31 cellular contexts compared by ENCODE assay signal in the genomic region with DNA sequence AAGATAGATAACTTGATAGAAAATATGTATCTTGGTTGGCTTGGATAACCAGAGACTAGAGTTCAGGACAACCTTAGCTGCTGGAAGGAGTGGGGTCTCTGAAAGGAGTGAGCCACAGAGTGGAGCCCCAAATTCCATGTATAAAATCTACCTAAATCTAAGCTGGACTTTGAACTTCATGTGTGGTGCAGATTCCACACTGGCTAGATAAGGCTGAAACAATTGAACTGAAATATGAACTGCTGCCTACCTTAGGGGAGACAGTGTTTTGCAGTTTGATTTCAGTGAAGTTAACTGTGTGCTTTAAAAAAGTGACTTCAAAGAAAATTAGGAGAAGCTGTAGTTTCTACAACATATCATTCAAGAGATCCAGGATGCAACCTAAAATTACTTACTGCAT.
"Had no signal": no experiment of that assay in that cellular context is flagged by ENCODE, and none has a peak within 500 bp of the region (broad histone marks: within the 10 kb centered on the region; RNA-seq: fewer than 3 reads in every experiment).

No MANE protein-coding gene starts in this region.

- H3K36me3 ChIP-seq: ovary, suprapubic skin, tibial artery, transverse colon, upper lobe of right lung, uterus had no signal

- H3K79me2 ChIP-seq: parathyroid adenoma had no signal

- H3K27ac ChIP-seq: ovary, parathyroid adenoma, psoas muscle, skin epidermis, suprapubic skin, testis, tibial artery, transverse colon, upper lobe of right lung, uterus had no signal

- H3K27ac Mint-ChIP-seq: naive B cell; naive thymus-derived CD8-positive, alpha-beta T cell; natural killer cell treated with Interleukin-12 subunit alpha and Interleukin-12 subunit beta and Interleukin-15 and Interleukin-18, amount 100 ng/mL, for 72 hours; nephron progenitor cell; progenitor cell of endocrine pancreas; stimulated activated effector memory CD8-positive, alpha-beta T cell treated with anti-CD3 and anti-CD28 coated beads, Interleukin-12 subunit alpha, Interleukin-12 subunit beta, amount 100 ng/mL, for 72 hours; stimulated activated naive B cell treated with anti-CD40 and anti-IgM and Interleukin-4, amounts not matched to agents 10 μg/mL and 1 μg/mL and 100 μg/mL, for 72 hours; stimulated activated naive CD8-positive, alpha-beta T cell treated with anti-CD3 and anti-CD28 coated beads, Interleukin-15, amount 100 ng/mL, for 72 hours; type B pancreatic cell had no signal

- H3K9ac ChIP-seq: parathyroid adenoma had no signal

- H2AFZ ChIP-seq: parathyroid adenoma had no signal

- H3K9me3 ChIP-seq: ovary, psoas muscle, suprapubic skin, testis, tibial artery, upper lobe of right lung, uterus had no signal

- H3K4me3 ChIP-seq: ovary, psoas muscle, skin epidermis, smooth muscle cell, suprapubic skin, testis, tibial artery, transverse colon, upper lobe of right lung, uterus had no signal

- H3K27me3 Mint-ChIP-seq: naive B cell; progenitor cell of endocrine pancreas; stimulated activated naive B cell treated with anti-CD40 and anti-IgM and Interleukin-4, amounts not matched to agents 10 μg/mL and 1 μg/mL and 100 μg/mL, for 72 hours had no signal

- H3K4me1 Mint-ChIP-seq: naive B cell; nephron progenitor cell; neural crest cell; stimulated activated effector memory CD8-positive, alpha-beta T cell treated with anti-CD3 and anti-CD28 coated beads, Interleukin-12 subunit alpha, Interleukin-12 subunit beta, amount 100 ng/mL, for 72 hours; stimulated activated naive B cell treated with anti-CD40 and anti-IgM and Interleukin-4, amounts not matched to agents 10 μg/mL and 1 μg/mL and 100 μg/mL, for 72 hours; stimulated activated naive CD8-positive, alpha-beta T cell treated with anti-CD3 and anti-CD28 coated beads, Interleukin-15, amount 100 ng/mL, for 72 hours had no signal

- DNase-seq: naive B cell; naive thymus-derived CD8-positive, alpha-beta T cell; nephron progenitor cell; occipital lobe; ovary; posterior cingulate gyrus; psoas muscle; right cardiac atrium; stimulated activated CD4-positive, alpha-beta T cell treated with anti-CD3 and anti-CD28 coated beads, Interleukin-15, amount 100 ng/mL, for 24 hours; stimulated activated CD4-positive, alpha-beta T cell treated with anti-CD3 and anti-CD28 coated beads, Interleukin-2, amount 100 ng/mL, for 24 hours; stimulated activated CD4-positive, alpha-beta T cell treated with anti-CD3 and anti-CD28 coated beads, Interleukin-2, amount 100 ng/mL, for 48 hours; stimulated activated CD4-positive, alpha-beta T cell treated with anti-CD3 and anti-CD28 coated beads, Interleukin-4, amount 100 ng/mL, for 24 hours; stimulated activated naive B cell treated with anti-CD40 and anti-IgM and Interleukin-4, amounts not matched to agents 10 μg/mL and 1 μg/mL and 100 μg/mL, for 72 hours; stimulated activated naive CD4-positive, alpha-beta T cell treated with Interleukin-2 at 50 U/mL for 16 hours; stimulated activated naive CD8-positive, alpha-beta T cell treated with anti-CD3 and anti-CD28 coated beads, Interleukin-15, amount 100 ng/mL, for 72 hours; substantia nigra; testis; tibial artery; transverse colon; upper lobe of right lung; uterus had no signal

- H3K36me3 Mint-ChIP-seq: naive B cell; natural killer cell treated with Interleukin-12 subunit alpha and Interleukin-12 subunit beta and Interleukin-15 and Interleukin-18, amount 100 ng/mL, for 72 hours; stimulated activated effector memory CD8-positive, alpha-beta T cell treated with anti-CD3 and anti-CD28 coated beads, Interleukin-12 subunit alpha, Interleukin-12 subunit beta, amount 100 ng/mL, for 72 hours; type B pancreatic cell had no signal

- H3K4me2 ChIP-seq: smooth muscle cell had no signal

- H3K4me3 Mint-ChIP-seq: naive B cell; naive thymus-derived CD8-positive, alpha-beta T cell; natural killer cell treated with Interleukin-12 subunit alpha and Interleukin-12 subunit beta and Interleukin-15 and Interleukin-18, amount 100 ng/mL, for 72 hours; nephron progenitor cell; neural crest cell; stimulated activated effector memory CD8-positive, alpha-beta T cell treated with anti-CD3 and anti-CD28 coated beads, Interleukin-12 subunit alpha, Interleukin-12 subunit beta, amount 100 ng/mL, for 72 hours; stimulated activated naive B cell treated with anti-CD40 and anti-IgM and Interleukin-4, amounts not matched to agents 10 μg/mL and 1 μg/mL and 100 μg/mL, for 72 hours; stimulated activated naive CD8-positive, alpha-beta T cell treated with anti-CD3 and anti-CD28 coated beads, Interleukin-15, amount 100 ng/mL, for 72 hours; type B pancreatic cell had no signal

- H3K4me1 ChIP-seq: parathyroid adenoma, psoas muscle, suprapubic skin, testis, tibial artery, transverse colon, upper lobe of right lung, uterus had no signal

- ATAC-seq: naive thymus-derived CD8-positive, alpha-beta T cell; natural killer cell treated with Interleukin-12 subunit alpha and Interleukin-12 subunit beta and Interleukin-15 and Interleukin-18, amount 100 ng/mL, for 72 hours; psoas muscle; right cardiac atrium; sciatic nerve; stimulated activated effector memory CD8-positive, alpha-beta T cell treated with anti-CD3 and anti-CD28 coated beads, Interleukin-12 subunit alpha, Interleukin-12 subunit beta, amount 100 ng/mL, for 72 hours; stimulated activated naive B cell treated with anti-CD40 and anti-IgM and Interleukin-4, amounts not matched to agents 10 μg/mL and 1 μg/mL and 100 μg/mL, for 72 hours; stimulated activated naive CD8-positive, alpha-beta T cell treated with anti-CD3 and anti-CD28 coated beads, Interleukin-15, amount 100 ng/mL, for 72 hours; upper lobe of right lung had no signal

- H3K27me3 ChIP-seq: ovary, suprapubic skin, testis, tibial artery, transverse colon, upper lobe of right lung, uterus had no signal
